22 cellular contexts compared by ENCODE assay signal in the genomic region with DNA sequence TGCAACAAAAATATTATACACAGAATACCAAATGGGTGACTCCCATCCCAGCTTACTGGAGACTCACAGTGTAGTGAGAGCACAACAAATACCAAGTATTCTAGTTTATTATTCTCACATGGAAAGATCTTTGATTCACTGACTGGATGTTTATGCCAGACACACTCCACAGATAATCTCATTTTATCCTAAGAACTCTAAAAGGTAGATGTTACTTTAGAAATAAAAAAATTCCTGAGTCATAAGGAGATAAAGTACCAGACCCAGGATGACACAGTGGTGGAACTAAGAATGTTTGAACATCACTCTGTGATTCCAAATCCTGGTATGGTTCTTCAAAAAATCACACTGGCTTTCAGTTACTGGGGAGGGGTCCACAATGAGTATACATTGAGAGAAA.
"Had no signal": no experiment of that assay in that cellular context is flagged by ENCODE, and none has a peak within 500 bp of the region (broad histone marks: within the 10 kb centered on the region; RNA-seq: fewer than 3 reads in every experiment).

No MANE protein-coding gene starts in this region.

- DNase-seq: activated CD4-positive, alpha-beta T cell treated with anti-CD3 and anti-CD28 coated beads for 1 hour; activated CD4-positive, alpha-beta T cell treated with anti-CD3 and anti-CD28 coated beads, Interleukin-2, amount 50 U/mL, for 4 hours; activated naive CD4-positive, alpha-beta T cell treated with anti-CD3 and anti-CD28 coated beads for 36 hours; activated T-cell treated with anti-CD3 and anti-CD28 coated beads for 4 hours; effector memory CD8-positive, alpha-beta T cell; heart right ventricle; left cardiac atrium; lower lobe of right lung; naive B cell; right cardiac atrium; small intestine; stimulated activated CD4-positive, alpha-beta T cell treated with anti-CD3 and anti-CD28 coated beads, Interleukin-4, amount 100 ng/mL, for 4 hours; stimulated activated CD8-positive, alpha-beta memory T cell treated with anti-CD3 and anti-CD28 coated beads, Interleukin-4, amount 100 ng/mL, for 48 hours; stimulated activated naive CD4-positive, alpha-beta T cell treated with Interleukin-2 at 50 U/mL for 16 hours; T-helper 1 cell had no signal

- H3K27ac Mint-ChIP-seq: activated naive CD4-positive, alpha-beta T cell treated with anti-CD3 and anti-CD28 coated beads for 36 hours; activated T-helper 2 cell treated with anti-CD3 and anti-CD28 coated beads, Interferon-gamma antibody, Interleukin-2, Interleukin-4, amounts not matched to agents 10 μg/mL and 5 μg/mL and 100 μg/mL, durations not matched to agents 14 hours and 24 hours and 36 hours; dendritic cell treated with granulocyte-macrophage colony-stimulating factor and Interleukin-4, amounts not matched to agents 40 ng/mL and 50 ng/mL, for 4 days; effector memory CD8-positive, alpha-beta T cell; naive B cell had no signal

- ATAC-seq: effector memory CD8-positive, alpha-beta T cell; lower lobe of right lung had no signal

- H3K36me3 Mint-ChIP-seq: naive B cell had no signal

- H3K4me1 Mint-ChIP-seq: naive B cell had no signal

- H3K9me3 ChIP-seq: heart right ventricle, lower lobe of right lung, prostate gland, suprapubic skin had no signal

- FAIRE-seq: small intestine had no signal

- H3K27me3 Mint-ChIP-seq: dendritic cell treated with granulocyte-macrophage colony-stimulating factor and Interleukin-4, amounts not matched to agents 40 ng/mL and 50 ng/mL, for 4 days; effector memory CD8-positive, alpha-beta T cell; naive B cell had no signal

- H3K4me3 Mint-ChIP-seq: activated naive CD4-positive, alpha-beta T cell treated with anti-CD3 and anti-CD28 coated beads for 36 hours; dendritic cell treated with granulocyte-macrophage colony-stimulating factor and Interleukin-4, amounts not matched to agents 40 ng/mL and 50 ng/mL, for 4 days; effector memory CD8-positive, alpha-beta T cell; naive B cell had no signal

- H3K9me3 Mint-ChIP-seq: dendritic cell treated with granulocyte-macrophage colony-stimulating factor and Interleukin-4, amounts not matched to agents 40 ng/mL and 50 ng/mL, for 4 days; naive B cell had no signal

- H3K4me1 ChIP-seq: lower lobe of right lung, prostate gland, suprapubic skin had no signal

- H3K36me3 ChIP-seq: heart right ventricle, lower lobe of right lung, prostate gland, suprapubic skin had no signal

- H3K27me3 ChIP-seq: heart right ventricle, suprapubic skin had no signal

- H3K27ac ChIP-seq: epithelial cell of prostate, lower lobe of right lung, prostate gland, SK-N-MC, suprapubic skin, VCaP had no signal

- H3K4me3 ChIP-seq: heart right ventricle, lower lobe of right lung, prostate gland, SK-N-MC, suprapubic skin had no signal
